Comparison of ENCODE assay signal across 27 cellular contexts in genomic region chr11:22133785-22134184, GRCh38. TPM values are rescaled to one million over a fixed set of nuclear protein-coding genes. Genes with fewer than 3 reads are reported as not detected.
"Had no signal": no experiment of that assay in that cellular context is flagged by ENCODE, and none has a peak within 500 bp of the region (broad histone marks: within the 10 kb centered on the region; RNA-seq: fewer than 3 reads in every experiment).

No MANE protein-coding gene starts in this region.

- H3K36me3 Mint-ChIP-seq: T-cell had no signal

- DNase-seq: IMR-90, Kasumi-1, MM.1S, NCI-H1092, NCI-H1105 treated with DMSO at 0.1 percent for 48 hours, NCI-H1417 treated with DMSO at 0.1 percent for 48 hours, NCI-H146, NCI-H1694 treated with DMSO at 0.1 percent for 48 hours, NCI-H1930, NCI-H2081, NCI-H2107, NCI-H2171, NCI-H226, NCI-H446, NCI-H510A, NCI-H524 treated with DMSO at 0.1 percent for 48 hours, NCI-H69, NCI-H774, PC-3, SHP77, SK-N-SH, SW 1271, T-cell had no signal

- H3K4me1 Mint-ChIP-seq: T-cell had no signal

- FAIRE-seq: HepG2 had no signal

- H3K9ac ChIP-seq: KMS-11, SK-N-SH had no signal

- H3K27ac ChIP-seq: KMS-11, RWPE1 had no signal

- H3K27ac Mint-ChIP-seq: T-cell had no signal

- H3K27me3 Mint-ChIP-seq: T-cell had no signal

- H3K4me3 Mint-ChIP-seq: T-cell had no signal

RNA-seq across cellular contexts. Expression of gene ANO5, which starts 59.1 kb away (rescaled TPM):
- total RNA-seq: IMR-90, OCI-LY7, PC-3 had no signal
- polyA plus RNA-seq: IMR-90 had no signal
